Comparison of ENCODE assay signal across 18 cellular contexts in the genomic region with DNA sequence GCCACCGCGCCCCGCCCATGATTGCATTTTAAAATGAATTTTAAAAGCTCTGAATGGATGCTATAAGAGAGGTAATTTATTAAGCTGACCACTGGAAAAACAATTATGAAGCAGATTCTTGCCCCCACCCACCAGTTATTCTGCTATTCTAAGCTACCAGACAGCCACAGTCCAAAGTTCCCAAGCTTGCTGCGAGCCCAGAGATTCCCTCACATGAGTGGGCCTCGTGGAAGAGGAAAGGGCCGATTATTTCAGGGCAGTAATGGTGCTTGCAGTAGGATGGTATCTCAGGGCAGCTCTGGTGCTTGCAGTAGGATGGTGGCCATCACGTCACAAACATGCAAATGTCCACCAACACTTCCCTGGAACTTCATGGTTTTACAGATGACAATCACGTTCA. TPM values are rescaled to one million over a fixed set of nuclear protein-coding genes. Genes with fewer than 3 reads are reported as not detected.
DNase-seq lines count a peak whose midpoint lies in the region; ATAC-seq, FAIRE-seq and TF ChIP-seq lines count a peak whose summit lies in the region.
"Had no signal": no experiment of that assay in that cellular context is flagged by ENCODE, and none has a peak within 500 bp of the region (broad histone marks: within the 10 kb centered on the region; RNA-seq: fewer than 3 reads in every experiment).

No MANE protein-coding gene starts in this region.

- TF ChIP-seq CTCF in 22Rv1 (IDR thresholded peaks at IDR 0.05) = no peak
- no peak for TF ChIP-seq CTCF in HepG2 (CRISPR knock-in tag; IDR thresholded peaks at IDR 0.05)
- TF ChIP-seq CTCF in transverse colon (IDR thresholded peaks at IDR 0.05) = no peak
- TF ChIP-seq CTCF in CD4-positive, alpha-beta T cell (IDR thresholded peaks at IDR 0.05) = no peak

- H3K27ac Mint-ChIP-seq in CD4-positive, alpha-beta T cell = no peak overlapping the region
- no peak overlapping the region for H3K27ac Mint-ChIP-seq in stimulated activated naive B cell treated with anti-CD40 and anti-IgM and Interleukin-4, amounts not matched to agents 10 μg/mL and 1 μg/mL and 100 μg/mL, for 72 hours
- H3K27ac Mint-ChIP-seq: CD14-positive monocyte; CD8-positive, alpha-beta T cell had no signal

- peaks cover 76% of the 10 kb centered on the region for H3K79me2 ChIP-seq in HepG2 (ENCODE audit: insufficient read depth, low read length)

- H3K36me3 Mint-ChIP-seq in CD4-positive, alpha-beta T cell (ENCODE audit: low read depth) = no peaks in the 10 kb centered on the region
- H3K36me3 Mint-ChIP-seq in stimulated activated naive B cell treated with anti-CD40 and anti-IgM and Interleukin-4, amounts not matched to agents 10 μg/mL and 1 μg/mL and 100 μg/mL, for 72 hours = no peaks in the 10 kb centered on the region
- H3K36me3 Mint-ChIP-seq: CD14-positive monocyte; CD8-positive, alpha-beta T cell had no signal

- H3K27me3 ChIP-seq in HepG2 (ENCODE audit: control insufficient read depth in 1 of 2, insufficient read depth in 2 of 2, low read length in 2 of 2) = no peaks in the 10 kb centered on the region
- H3K27me3 ChIP-seq in mucosa of rectum (ENCODE audit: control insufficient read depth in 2 of 2, insufficient read depth in 2 of 2, low read length in 2 of 2) = no peaks in the 10 kb centered on the region
- no peaks in the 10 kb centered on the region for H3K27me3 ChIP-seq in transverse colon
- H3K27me3 ChIP-seq in CD4-positive, alpha-beta T cell (ENCODE audit: control insufficient read depth, insufficient read depth, low read length) = no peaks in the 10 kb centered on the region
- H3K27me3 ChIP-seq: BLaER1 had no signal

- H3K4me3 ChIP-seq in HepG2 (replicated peaks in 1 of 3; ENCODE audit: insufficient read depth in 1 of 3, low read depth in 2 of 3, low read length in 3 of 3) = no peak overlapping the region
- no peak overlapping the region for H3K4me3 ChIP-seq in mucosa of rectum (ENCODE audit: low read length in 2 of 2)
- H3K4me3 ChIP-seq in transverse colon = no peak overlapping the region
- H3K4me3 ChIP-seq: BLaER1, GM12878, GM23248, HAP-1 had no signal

- DNase-seq in HepG2 (ENCODE audit: low spot score) = no peak
- no peak for DNase-seq in transverse colon
- no peak for DNase-seq in CD4-positive, alpha-beta T cell
- no peak for DNase-seq in stimulated activated naive B cell treated with anti-CD40 and anti-IgM and Interleukin-4, amounts not matched to agents 10 μg/mL and 1 μg/mL and 100 μg/mL, for 72 hours
- DNase-seq in EL = no peak
- DNase-seq: 8988T; Calu3; CD8-positive, alpha-beta T cell; DMS79 treated with DMSO at 0.1 percent for 48 hours; GM23248 had no signal

- peak overlapping the region; percentile 14; the same call in 1 of the 2 replicates for H3K4me2 ChIP-seq in HepG2 (ENCODE audit: low read depth, low read length)
- H3K4me2 ChIP-seq: BLaER1 had no signal

- TF ChIP-seq POLR2A in HepG2 (IDR thresholded peaks at IDR 0.05; ENCODE audit: insufficient read depth in 1 of 2, low read depth in 2 of 2, low read length in 2 of 2) (no peak), transverse colon (IDR thresholded peaks at IDR 0.05) (no peak)

- CTCF ChIA-PET in HepG2 (lab: Yijun Ruan, JAX; ENCODE audit: low intra/inter-chr PET ratio, low total read pairs) = no interaction called here
- CTCF ChIA-PET in CD4-positive, alpha-beta T cell (lab: Charles Lee) = no interaction called here

- POLR2A ChIA-PET in HepG2 (lab: Yijun Ruan, JAX) = interaction anchor here (1.0 to 2.2 kb wide), 5 partner anchors 9 to 43 kb away, joined by 4 to 15 read pairs (median 4); no protein-coding TSS in a partner anchor
- POLR2A ChIA-PET in CD4-positive, alpha-beta T cell (lab: Charles Lee) = no interaction called here

- FAIRE-seq in HepG2 (lab: Jason Lieb, UNC) = no peak
- FAIRE-seq: GM12878, GM19239 had no signal

- no peaks in the 10 kb centered on the region for H3K27me3 Mint-ChIP-seq in CD4-positive, alpha-beta T cell
- H3K27me3 Mint-ChIP-seq in stimulated activated naive B cell treated with anti-CD40 and anti-IgM and Interleukin-4, amounts not matched to agents 10 μg/mL and 1 μg/mL and 100 μg/mL, for 72 hours = peaks cover 5 to 18% of the 10 kb centered on the region in 2 donors

- no peak for TF ChIP-seq RAD21 in HepG2 (CRISPR knock-in tag; IDR thresholded peaks at IDR 0.05)

- H4K20me1 ChIP-seq in HepG2 (ENCODE audit: insufficient read depth, low read length) = no peaks in the 10 kb centered on the region
- H4K20me1 ChIP-seq: BLaER1 had no signal

- no peak overlapping the region for H3K4me3 Mint-ChIP-seq in CD4-positive, alpha-beta T cell
- H3K4me3 Mint-ChIP-seq in stimulated activated naive B cell treated with anti-CD40 and anti-IgM and Interleukin-4, amounts not matched to agents 10 μg/mL and 1 μg/mL and 100 μg/mL, for 72 hours = no peak overlapping the region
- H3K4me3 Mint-ChIP-seq: CD14-positive monocyte; CD8-positive, alpha-beta T cell had no signal

- 66% methylated on average over 7 of the region's 8 CpGs for WGBS in HepG2 (ENCODE audit: low lambda C conversion rate)
- 71% methylated on average over 8 of the region's 8 CpGs; no CpG with 5 or more reads in 1 of the 2 donors for WGBS in transverse colon (ENCODE audit: low coverage in 1 of 2), 2 donors

- H3K4me1 ChIP-seq in HepG2 (ENCODE audit: insufficient read depth, low read length) = peaks cover 95% of the 10 kb centered on the region
- peaks cover 57 to 82% of the 10 kb centered on the region in 2 donors for H3K4me1 ChIP-seq in mucosa of rectum (ENCODE audit: control insufficient read depth in 2 of 2, insufficient read depth in 2 of 2, low read length in 2 of 2)
- H3K4me1 ChIP-seq in transverse colon = peaks cover 31 to 88% (median 63%) of the 10 kb centered on the region in 4 donors
- H3K4me1 ChIP-seq: BLaER1, HAP-1 had no signal

- TF ChIP-seq EP300 in HepG2 (IDR thresholded peaks at IDR 0.05; ENCODE audit: low read depth in 2 of 2, low read length in 2 of 2) (no peak), HepG2 (CRISPR knock-in tag; IDR thresholded peaks at IDR 0.05; ENCODE audit: borderline replicate concordance) (no peak), transverse colon (IDR thresholded peaks at IDR 0.05; ENCODE audit: low read depth) (no peak)

- intact Hi-C loops in HepG2 (cut with micrococcal nuclease; ENCODE audit: unreplicated experiment) = no loop called here
- intact Hi-C loops in transverse colon (cut with DNase I; ENCODE audit: low total_unique reads) = loop anchor here (5.0 kb wide), 1 partner anchor 1177 kb away; no protein-coding TSS in a partner anchor
- intact Hi-C loops in CD4-positive, alpha-beta T cell (cut with DNase I, micrococcal nuclease) = no loop called here

- no peak overlapping the region for H2AFZ ChIP-seq in HepG2 (ENCODE audit: low read length)
- H2AFZ ChIP-seq: GM23248 had no signal

- no peaks in the 10 kb centered on the region for H3K4me1 Mint-ChIP-seq in CD4-positive, alpha-beta T cell (ENCODE audit: low read depth)
- H3K4me1 Mint-ChIP-seq in stimulated activated naive B cell treated with anti-CD40 and anti-IgM and Interleukin-4, amounts not matched to agents 10 μg/mL and 1 μg/mL and 100 μg/mL, for 72 hours = peaks cover 10 to 11% of the 10 kb centered on the region in 2 donors

- H3K9me3 ChIP-seq in HepG2 (ENCODE audit: low read length) = no peaks in the 10 kb centered on the region
- no peaks in the 10 kb centered on the region for H3K9me3 ChIP-seq in mucosa of rectum (ENCODE audit: control insufficient read depth in 2 of 2, low read length in 2 of 2)
- no peaks in the 10 kb centered on the region for H3K9me3 ChIP-seq in transverse colon
- H3K9me3 ChIP-seq in CD4-positive, alpha-beta T cell (ENCODE audit: control insufficient read depth, low read length) = no peaks in the 10 kb centered on the region
- H3K9me3 ChIP-seq: BLaER1, HAP-1 had no signal

- BruUV-seq in HepG2 (replicated peaks; lab: Mats Ljungman, UMichigan) = no TSS peak

- H3K27ac ChIP-seq in 22Rv1 (peak overlapping the region; percentile 96), HepG2 (ENCODE audit: extremely low read length, insufficient read depth, low read length) (peak overlapping the region; percentile 2), mucosa of rectum (ENCODE audit: low read depth in 2 of 2, low read length in 2 of 2) (peak overlapping the region; percentile 83), transverse colon (peak overlapping the region; percentile 73 to 85 (median 84))
- H3K27ac ChIP-seq in CD4-positive, alpha-beta T cell (ENCODE audit: low read depth, low read length) = no peak overlapping the region
- H3K27ac ChIP-seq: BLaER1, GM23248 had no signal

- H3K9ac ChIP-seq in HepG2 (ENCODE audit: insufficient read depth, low read depth, low read length) = no peak overlapping the region
- no peak overlapping the region for H3K9ac ChIP-seq in mucosa of rectum (ENCODE audit: low read depth in 1 of 2, low read length in 2 of 2)
- H3K9ac ChIP-seq: BLaER1, GM23248 had no signal

- in situ Hi-C loops in HepG2 (cut with HindIII; ENCODE audit: extremely low pct_ligation_motif_present, low pct_unique_long_range_greater_than_20kb) (no loop called here), transverse colon (cut with MboI; ENCODE audit: low pct_ligation_motif_present in 1 of 4, low pct_unique_long_range_greater_than_20kb in 1 of 4, low sequenced_read_pairs in 3 of 4) (no loop called here)

- ATAC-seq in HepG2 = no peak
- no peak for ATAC-seq in CD4-positive, alpha-beta T cell (ENCODE audit: poor library complexity)
- ATAC-seq in stimulated activated naive B cell treated with anti-CD40 and anti-IgM and Interleukin-4, amounts not matched to agents 10 μg/mL and 1 μg/mL and 100 μg/mL, for 72 hours (replicated peaks) = no peak
- ATAC-seq: CD8-positive, alpha-beta T cell; GM12878 had no signal

- H3K36me3 ChIP-seq in HepG2 (replicated peaks in 1 of 2; ENCODE audit: control insufficient read depth in 1 of 2, insufficient read depth in 2 of 2, low read length in 2 of 2) (peaks cover 2 to 15% of the 10 kb centered on the region in 2 experiments), mucosa of rectum (ENCODE audit: control insufficient read depth in 2 of 2, insufficient read depth in 2 of 2, low read length in 2 of 2) (no peaks in the 10 kb centered on the region), transverse colon (no peaks in the 10 kb centered on the region)
- H3K36me3 ChIP-seq: BLaER1, HAP-1 had no signal

- H3K9me3 Mint-ChIP-seq in CD4-positive, alpha-beta T cell = no peaks in the 10 kb centered on the region
- H3K9me3 Mint-ChIP-seq in stimulated activated naive B cell treated with anti-CD40 and anti-IgM and Interleukin-4, amounts not matched to agents 10 μg/mL and 1 μg/mL and 100 μg/mL, for 72 hours = no peaks in the 10 kb centered on the region
- H3K9me3 Mint-ChIP-seq: CD8-positive, alpha-beta T cell had no signal

RNA-seq across cellular contexts. Expression of a gene that starts 56.7 kb away (rescaled TPM):
- total RNA-seq in HepG2 (2016; rRNA removed; fragmentation: Illumina TruSeq; extraction: Trizol) (14.4 and 17.5 TPM in 2 replicates), transverse colon (100 to 1,000 TPM in 3 of 4 donors, 10 to 100 TPM in 1; 96.1 to 161 (median 117) TPM)
- total RNA-seq in HepG2 (2016; cell fraction: cytosol; rRNA removed; fragmentation: Illumina TruSeq; extraction: Trizol; ENCODE audit: low read depth) = 5.9 and 6.8 TPM in 2 replicates
- 11.7 and 17.5 TPM in 2 replicates for total RNA-seq in HepG2 (2016; cell fraction: insoluble cytoplasmic fraction; rRNA removed; fragmentation: Illumina TruSeq; extraction: Trizol)
- 9.8 and 11.5 TPM in 2 replicates for total RNA-seq in HepG2 (2016; cell fraction: membrane; rRNA removed; fragmentation: Illumina TruSeq; extraction: Trizol)
- total RNA-seq in HepG2 (2016; cell fraction: nucleus; rRNA removed; fragmentation: Illumina TruSeq; extraction: Trizol) = 33.2 and 38.2 TPM in 2 replicates
- 11.8 and 17.3 TPM in 2 replicates for polyA plus RNA-seq in HepG2 (2011; rRNA removed)
- polyA plus RNA-seq in HepG2 (2011; cell fraction: cytosol; rRNA removed) = 15.4 and 19.5 TPM in 2 replicates
- polyA plus RNA-seq in HepG2 (2011; cell fraction: nucleus; rRNA removed) = 54.1 and 61.7 TPM in 2 replicates
- polyA plus RNA-seq in HepG2 (2012) = 25.2 and 36.8 TPM in 2 replicates
- polyA plus RNA-seq in HepG2 (2016; cell fraction: cytosol; fragmentation: Illumina TruSeq; extraction: Trizol; ENCODE audit: low read depth) = 2.0 and 2.2 TPM in 2 replicates
- 12.7 and 15.3 TPM in 2 replicates for polyA plus RNA-seq in HepG2 (2016; cell fraction: insoluble cytoplasmic fraction; fragmentation: Illumina TruSeq; extraction: Trizol; ENCODE audit: low read depth)
- 5.3 and 6.1 TPM in 2 replicates for polyA plus RNA-seq in HepG2 (2016; cell fraction: membrane; fragmentation: Illumina TruSeq; extraction: Trizol; ENCODE audit: low read depth)
- 42.3 and 52.5 TPM in 2 replicates for polyA plus RNA-seq in HepG2 (2016; cell fraction: nucleus; fragmentation: Illumina TruSeq; extraction: Trizol; ENCODE audit: insufficient read depth, low read depth)
- 1.4 and 75.8 TPM in 2 replicates for polyA minus RNA-seq in HepG2 (2011; rRNA and poly(A)+ RNA removed; ENCODE audit: low replicate concordance)
- 30.2 and 44.5 TPM in 2 replicates for polyA minus RNA-seq in HepG2 (2011; cell fraction: cytosol; rRNA and poly(A)+ RNA removed)
- polyA minus RNA-seq in HepG2 (2011; cell fraction: nucleus; rRNA and poly(A)+ RNA removed) = 77.3 and 90.4 TPM in 2 replicates
- 10 to 100 TPM; 13.4 to 13.6 TPM for total RNA-seq in CD4-positive, alpha-beta T cell
- polyA plus RNA-seq: AG04450, CD14-positive monocyte had no signal
